ENCODE assay signal across 21 cellular contexts in genomic region chr1:78561856-78562255, GRCh38. TPM values are rescaled to one million over a fixed set of nuclear protein-coding genes. Genes with fewer than 3 reads are reported as not detected.
"Had no signal": no experiment of that assay in that cellular context is flagged by ENCODE, and none has a peak within 500 bp of the region (broad histone marks: within the 10 kb centered on the region; RNA-seq: fewer than 3 reads in every experiment).

No MANE protein-coding gene starts in this region.

- ATAC-seq: activated CD4-positive, CD25-positive, alpha-beta regulatory T cell treated with anti-CD3 and anti-CD28 coated beads, Interleukin-2, amount 50 U/mL, for 24 hours; activated CD8-positive, alpha-beta T cell treated with anti-CD3 and anti-CD28 coated beads, Interleukin-2, amount 10 ng/mL, durations not matched to agents 7 days and 5 days; heart right ventricle; mucosa of descending colon; psoas muscle; right cardiac atrium; stimulated activated naive CD8-positive, alpha-beta T cell treated with anti-CD3 and anti-CD28 coated beads, Interleukin-15, amount 100 ng/mL, for 72 hours had no signal

- DNase-seq: activated CD4-positive, alpha-beta T cell treated with anti-CD3 and anti-CD28 coated beads, Interleukin-2, amount 10 ng/mL, durations not matched to agents 7 days and 5 days; activated CD8-positive, alpha-beta T cell treated with anti-CD3 and anti-CD28 coated beads, Interleukin-2, amount 10 ng/mL, durations not matched to agents 7 days and 5 days; activated naive CD4-positive, alpha-beta T cell treated with anti-CD3 and anti-CD28 coated beads for 36 hours; activated T-cell treated with anti-CD3 and anti-CD28 coated beads, Interleukin-2, amount 50 U/mL, for 24 hours; cerebellar nuclear complex; cortex of kidney; erythroblast; heart right ventricle; kidney glomerular epithelial cell; mucosa of descending colon; naive B cell; psoas muscle; right cardiac atrium; stimulated activated CD4-positive, alpha-beta T cell treated with anti-CD3 and anti-CD28 coated beads, Interleukin-15, amount 100 ng/mL, for 24 hours; stimulated activated CD4-positive, alpha-beta T cell treated with anti-CD3 and anti-CD28 coated beads, Interleukin-2, amount 100 ng/mL, for 48 hours; stimulated activated naive CD8-positive, alpha-beta T cell treated with anti-CD3 and anti-CD28 coated beads, Interleukin-15, amount 100 ng/mL, for 72 hours; trophoblast cell had no signal

- H3K4me3 ChIP-seq: heart right ventricle, mucosa of descending colon, psoas muscle, skin epidermis, vagina had no signal

RNA-seq across cellular contexts. Expression of gene IFI44L, which starts 58.4 kb away (rescaled TPM):
- total RNA-seq: bronchial epithelial cell had no signal
